ENCODE assay signal across 21 cellular contexts in the genomic region with DNA sequence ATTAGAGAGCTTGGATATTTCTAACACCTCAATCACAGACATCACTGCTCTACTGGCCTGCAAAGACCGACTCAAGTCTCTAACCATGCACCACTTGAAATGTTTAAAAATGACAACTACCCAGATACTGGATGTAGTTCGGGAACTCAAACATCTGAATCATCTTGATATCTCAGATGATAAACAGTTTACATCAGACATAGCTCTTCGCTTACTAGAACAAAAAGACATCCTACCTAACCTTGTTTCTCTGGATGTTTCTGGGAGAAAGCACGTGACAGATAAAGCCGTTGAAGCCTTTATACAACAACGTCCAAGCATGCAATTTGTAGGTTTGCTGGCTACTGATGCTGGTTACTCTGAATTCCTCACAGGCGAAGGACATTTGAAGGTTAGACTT. TPM values are rescaled to one million over a fixed set of nuclear protein-coding genes. Genes with fewer than 3 reads are reported as not detected.
A peak's percentile ranks its signal among the peaks of the same experiment; 100 is the strongest.
DNase-seq lines count a peak whose midpoint lies in the region; ATAC-seq and TF ChIP-seq lines count a peak whose summit lies in the region.
"Had no signal": no experiment of that assay in that cellular context is flagged by ENCODE, and none has a peak within 500 bp of the region (broad histone marks: within the 10 kb centered on the region; RNA-seq: fewer than 3 reads in every experiment).

No MANE protein-coding gene starts in this region.

- BruUV-seq in IMR-90 (replicated peaks; lab: Mats Ljungman, UMichigan) (no TSS peak), mammary epithelial cell (replicated peaks; lab: Mats Ljungman, UMichigan) (TSS peak; percentile 61)

- peak; percentile 97 for ATAC-seq in IMR-90 (ENCODE audit: low read depth)
- no peak for ATAC-seq in HG03097 (IDR thresholded peaks at IDR 0.05; ENCODE audit: low FRiP score, unreplicated experiment)
- ATAC-seq: A549, SK-N-SH treated with all-trans-retinoic acid at 6 μM for 48 hours had no signal

- H3K14ac ChIP-seq in IMR-90 (replicated peaks; ENCODE audit: low read depth, low read length) (no peak overlapping the region), trophoblast cell (ENCODE audit: low read length) (no peak overlapping the region)

- H3K4me1 Mint-ChIP-seq in activated T-helper 2 cell treated with anti-CD3 and anti-CD28 coated beads, Interferon-gamma antibody, Interleukin-2, Interleukin-4, amounts not matched to agents 10 μg/mL and 5 μg/mL and 100 μg/mL, durations not matched to agents 14 hours and 24 hours and 36 hours (ENCODE audit: low read depth) = peaks cover 6% of the 10 kb centered on the region

- no peak overlapping the region for H3K27ac Mint-ChIP-seq in activated T-helper 2 cell treated with anti-CD3 and anti-CD28 coated beads, Interferon-gamma antibody, Interleukin-2, Interleukin-4, amounts not matched to agents 10 μg/mL and 5 μg/mL and 100 μg/mL, durations not matched to agents 14 hours and 24 hours and 36 hours

- H4K91ac ChIP-seq in IMR-90 (ENCODE audit: insufficient read depth, low read depth, low read length) = no peak overlapping the region
- H4K91ac ChIP-seq in trophoblast cell (ENCODE audit: low read depth, low read length) = no peak overlapping the region

- H2BK5ac ChIP-seq in IMR-90 (ENCODE audit: low read depth, low read length, poor library complexity, severe bottlenecking) = peak overlapping the region; percentile 49
- no peak overlapping the region for H2BK5ac ChIP-seq in trophoblast cell (ENCODE audit: low read depth, low read length, poor library complexity)

- no peak overlapping the region for H3K4me3 Mint-ChIP-seq in activated T-helper 2 cell treated with anti-CD3 and anti-CD28 coated beads, Interferon-gamma antibody, Interleukin-2, Interleukin-4, amounts not matched to agents 10 μg/mL and 5 μg/mL and 100 μg/mL, durations not matched to agents 14 hours and 24 hours and 36 hours (ENCODE audit: low read depth)

- H3K56ac ChIP-seq in IMR-90 (ENCODE audit: extremely low read depth, insufficient read depth, low read length) = no peak overlapping the region

- H3K18ac ChIP-seq in IMR-90 (ENCODE audit: low read depth, low read length) = no peak overlapping the region
- H3K18ac ChIP-seq in trophoblast cell (ENCODE audit: low read length) = no peak overlapping the region

- no CpG with 5 or more reads among the region's 7 CpGs for WGBS in IMR-90 (ENCODE audit: extremely low coverage in 2 of 2, insufficient read length in 1 of 2), 2 experiments
- 92% methylated on average over 6 of the region's 7 CpGs for WGBS in mammary epithelial cell (ENCODE audit: low coverage, missing lambda C conversion rate)
- no CpG with 5 or more reads among the region's 7 CpGs for WGBS in trophoblast cell (ENCODE audit: extremely low coverage, insufficient coverage, insufficient read length)

- peaks cover 43 to 53% of the 10 kb centered on the region in 2 experiments for H3K79me1 ChIP-seq in IMR-90 (ENCODE audit: low read depth in 1 of 2, low read length in 2 of 2)
- no peaks in the 10 kb centered on the region for H3K79me1 ChIP-seq in trophoblast cell (ENCODE audit: low read length)

- H3K9me1 ChIP-seq in IMR-90 (ENCODE audit: insufficient read depth, low read length) = peaks cover 10% of the 10 kb centered on the region; the same call in 1 of the 2 replicates

- no peak overlapping the region for H2BK12ac ChIP-seq in trophoblast cell (ENCODE audit: low read length)

- no peak overlapping the region for H4K5ac ChIP-seq in IMR-90 (ENCODE audit: low read depth, low read length)

- peak overlapping the region; percentile 2 for H2AK9ac ChIP-seq in IMR-90 (replicated peaks; ENCODE audit: low read depth, low read length, poor library complexity)

- no peak overlapping the region for H4K12ac ChIP-seq in trophoblast cell (ENCODE audit: low read depth, low read length)

- no peak overlapping the region for H2BK15ac ChIP-seq in IMR-90 (ENCODE audit: low read depth, low read length)

- H2AFZ ChIP-seq in IMR-90 (replicated peaks; ENCODE audit: low read length, poor library complexity) (no peak overlapping the region), mammary epithelial cell (ENCODE audit: low read depth, low read length) (no peak overlapping the region), trophoblast cell (ENCODE audit: insufficient read depth, low read length, poor library complexity) (no peak overlapping the region)

- H3K4ac ChIP-seq in IMR-90 (ENCODE audit: low read depth, low read length) = peak overlapping the region; percentile 30; the same call in 1 of the 2 replicates
- no peak overlapping the region for H3K4ac ChIP-seq in trophoblast cell (ENCODE audit: low read depth, low read length)

- POLR2A ChIA-PET in AG04450 (lab: Yijun Ruan, JAX) (interaction anchor here (1.0 to 1.6 kb wide), 2 partner anchors 9 to 45 kb away, joined by 3 to 4 read pairs; a partner anchor contains a TSS), IMR-90 (lab: Charles Lee; ENCODE audit: unreplicated experiment) (no interaction called here)

- H2AK5ac ChIP-seq in IMR-90 (ENCODE audit: low read depth, low read length) (no peak overlapping the region), trophoblast cell (ENCODE audit: low read length) (no peak overlapping the region)

- H3K4me1 ChIP-seq in IMR-90 (ENCODE audit: control insufficient read depth, insufficient read depth, low read length) = peaks cover 6% of the 10 kb centered on the region
- no peaks in the 10 kb centered on the region for H3K4me1 ChIP-seq in mammary epithelial cell (ENCODE audit: insufficient read depth, low read length)
- no peaks in the 10 kb centered on the region for H3K4me1 ChIP-seq in trophoblast cell (ENCODE audit: control insufficient read depth in 1 of 2, insufficient read depth in 2 of 2, low read length in 2 of 2)
- H3K4me1 ChIP-seq: A549, BE2C had no signal

- peak; percentile 21 for DNase-seq in AG04450 (ENCODE audit: low read depth, low spot score)
- peak; percentile 82 for DNase-seq in IMR-90
- no peak for DNase-seq in mammary epithelial cell
- peak; percentile 31 to 91 for DNase-seq in trophoblast cell
- DNase-seq in activated T-helper 2 cell treated with anti-CD3 and anti-CD28 coated beads, Interferon-gamma antibody, Interleukin-2, Interleukin-4, amounts not matched to agents 10 μg/mL and 5 μg/mL and 100 μg/mL, durations not matched to agents 14 hours and 24 hours and 36 hours (ENCODE audit: low spot score) = no peak
- DNase-seq in ureter (ENCODE audit: low spot score) = no peak
- DNase-seq: BE2C, EL, GF-D8, H7, Karpas-422, NCI-H1694, NCI-H2081, NCI-H2171, NCI-H524 treated with DMSO at 0.1 percent for 48 hours, NCI-H82, SIG-M5 had no signal

- no peaks in the 10 kb centered on the region for H3K9me3 ChIP-seq in AG04450 (ENCODE audit: control insufficient read depth, insufficient read depth, low read length)
- no peaks in the 10 kb centered on the region for H3K9me3 ChIP-seq in IMR-90 (ENCODE audit: control insufficient read depth, insufficient read depth, low read length)
- H3K9me3 ChIP-seq in mammary epithelial cell (replicated peaks; ENCODE audit: insufficient read depth, low read length) = no peaks in the 10 kb centered on the region
- H3K9me3 ChIP-seq in trophoblast cell (ENCODE audit: insufficient read depth, low read depth, low read length) = no peaks in the 10 kb centered on the region
- H3K9me3 ChIP-seq: A549, BE2C had no signal

- H3K36me3 ChIP-seq in IMR-90 (ENCODE audit: control insufficient read depth, insufficient read depth, low read length) (peaks cover 3% of the 10 kb centered on the region; the same call in 1 of the 2 replicates), mammary epithelial cell (ENCODE audit: insufficient read depth, low read length) (peaks cover 7% of the 10 kb centered on the region), trophoblast cell (ENCODE audit: control insufficient read depth in 1 of 2, insufficient read depth in 2 of 2, low read length in 2 of 2) (peaks cover 2 to 13% of the 10 kb centered on the region in 2 experiments)
- H3K36me3 ChIP-seq: BE2C had no signal

- peaks cover 24% of the 10 kb centered on the region for H3K36me3 Mint-ChIP-seq in activated T-helper 2 cell treated with anti-CD3 and anti-CD28 coated beads, Interferon-gamma antibody, Interleukin-2, Interleukin-4, amounts not matched to agents 10 μg/mL and 5 μg/mL and 100 μg/mL, durations not matched to agents 14 hours and 24 hours and 36 hours (ENCODE audit: low read depth)

- CTCF ChIA-PET in AG04450 (lab: Charles Lee) (no interaction called here), IMR-90 (lab: Yijun Ruan, JAX) (interaction anchor here (1.3 kb wide), 1 partner anchor 8 kb away, joined by 6 read pairs; no protein-coding TSS in a partner anchor), mammary epithelial cell (lab: Charles Lee; ENCODE audit: low non-redundant PET) (no interaction called here)

- H3K4me2 ChIP-seq in IMR-90 (ENCODE audit: low read depth, low read length) (0 out of 2 replicates have a peak overlapping the region, but pooled peaks have one; percentile 15), mammary epithelial cell (ENCODE audit: insufficient read depth, low read depth, low read length) (no peak overlapping the region), trophoblast cell (ENCODE audit: low read length) (no peak overlapping the region)
- H3K4me2 ChIP-seq: A549 had no signal

- no peak overlapping the region for H2BK120ac ChIP-seq in IMR-90 (ENCODE audit: low read depth, low read length)
- H2BK120ac ChIP-seq in trophoblast cell (ENCODE audit: insufficient read depth, low read length, poor library complexity) = no peak overlapping the region

- H3K79me2 ChIP-seq in mammary epithelial cell (ENCODE audit: insufficient read depth, low read length) (no peaks in the 10 kb centered on the region), trophoblast cell (ENCODE audit: control insufficient read depth, insufficient read depth, low read length, poor library complexity) (no peaks in the 10 kb centered on the region)

- H3K27me3 ChIP-seq in AG04450 (ENCODE audit: control insufficient read depth, insufficient read depth, low read length) (no peaks in the 10 kb centered on the region), IMR-90 (ENCODE audit: control insufficient read depth, insufficient read depth, low read length) (no peaks in the 10 kb centered on the region), mammary epithelial cell (ENCODE audit: insufficient read depth, low read length) (no peaks in the 10 kb centered on the region), trophoblast cell (ENCODE audit: insufficient read depth, low read length) (no peaks in the 10 kb centered on the region)
- H3K27me3 ChIP-seq: BE2C had no signal

- TF ChIP-seq POLR2A in IMR-90 (IDR thresholded peaks at IDR 0.05; ENCODE audit: low read depth, low read length) = no peak

- TF ChIP-seq CTCF in AG04450 (IDR thresholded peaks at IDR 0.05; ENCODE audit: low read depth, low read length) (no peak), IMR-90 (conservative IDR thresholded peaks at IDR 0.05; ENCODE audit: low read depth, low read length) (no peak), mammary epithelial cell (conservative IDR thresholded peaks at IDR 0.05 in 1 of 2, IDR thresholded peaks at IDR 0.05 in 1 of 2; ENCODE audit: extremely low read depth in 1 of 2, insufficient read depth in 1 of 2, low read depth in 1 of 2, low read length in 2 of 2) (no peak)

- peaks cover 14% of the 10 kb centered on the region for H4K20me1 ChIP-seq in IMR-90 (ENCODE audit: insufficient read depth, low read length)
- H4K20me1 ChIP-seq in mammary epithelial cell (ENCODE audit: insufficient read depth, low read length) = no peaks in the 10 kb centered on the region

- H4K8ac ChIP-seq in IMR-90 (ENCODE audit: low read depth in 2 of 2, low read length in 2 of 2) (no peak overlapping the region), trophoblast cell (ENCODE audit: low read depth, low read length) (no peak overlapping the region)

- no peaks in the 10 kb centered on the region for H3K9me3 Mint-ChIP-seq in activated T-helper 2 cell treated with anti-CD3 and anti-CD28 coated beads, Interferon-gamma antibody, Interleukin-2, Interleukin-4, amounts not matched to agents 10 μg/mL and 5 μg/mL and 100 μg/mL, durations not matched to agents 14 hours and 24 hours and 36 hours

- no peak overlapping the region for H2BK20ac ChIP-seq in IMR-90 (ENCODE audit: low read depth, low read length)

- H3K4me3 ChIP-seq in AG04450 (ENCODE audit: low read depth, low read length) (no peak overlapping the region), IMR-90 (ENCODE audit: insufficient read depth, low read depth, low read length) (no peak overlapping the region), mammary epithelial cell (replicated peaks in 1 of 3; ENCODE audit: insufficient read depth in 1 of 3, low read depth in 2 of 3, low read length in 3 of 3) (no peak overlapping the region), trophoblast cell (ENCODE audit: low read depth, low read length) (no peak overlapping the region)
- H3K4me3 ChIP-seq: A549 had no signal

- in situ Hi-C loops in IMR-90 (cut with MboI; ENCODE audit: low sequenced_read_pairs) (no loop called here), mammary epithelial cell (cut with MboI; ENCODE audit: low sequenced_read_pairs in 2 of 2) (no loop called here)

- TF ChIP-seq RAD21 in IMR-90 (IDR thresholded peaks at IDR 0.05; ENCODE audit: low read length) = no peak

- intact Hi-C loops in IMR-90 (cut with micrococcal nuclease) (no loop called here), mammary epithelial cell (cut with micrococcal nuclease) (no loop called here)
- intact Hi-C loops in activated T-helper 2 cell treated with anti-CD3 and anti-CD28 coated beads, Interferon-gamma antibody, Interleukin-2, Interleukin-4, amounts not matched to agents 10 μg/mL and 5 μg/mL and 100 μg/mL, durations not matched to agents 14 hours and 24 hours and 36 hours (cut with micrococcal nuclease) = no loop called here

- H3K9ac ChIP-seq in IMR-90 (ENCODE audit: low read depth, low read length) = no peak overlapping the region
- H3K9ac ChIP-seq in mammary epithelial cell (ENCODE audit: insufficient read depth, low read length) = no peak overlapping the region
- no peak overlapping the region for H3K9ac ChIP-seq in trophoblast cell (ENCODE audit: low read length)

- dilution Hi-C loops in IMR-90 (cut with HindIII; ENCODE audit: low sequenced_read_pairs, unreplicated experiment) = no loop called here
- dilution Hi-C loops in mammary epithelial cell (cut with HindIII; ENCODE audit: low sequenced_read_pairs) = no loop called here

- no peak overlapping the region for H3K27ac ChIP-seq in AG04450 (ENCODE audit: low read depth, low read length)
- H3K27ac ChIP-seq in IMR-90 (ENCODE audit: insufficient read depth, low read length) = no peak overlapping the region; the same call in 1 of the 2 replicates
- no peak overlapping the region for H3K27ac ChIP-seq in mammary epithelial cell (ENCODE audit: insufficient read depth, low read depth, low read length)
- H3K27ac ChIP-seq in trophoblast cell (ENCODE audit: low read depth, low read length) = no peak overlapping the region
- H3K27ac ChIP-seq: A549, RWPE1 had no signal

- H3K27me3 Mint-ChIP-seq in activated T-helper 2 cell treated with anti-CD3 and anti-CD28 coated beads, Interferon-gamma antibody, Interleukin-2, Interleukin-4, amounts not matched to agents 10 μg/mL and 5 μg/mL and 100 μg/mL, durations not matched to agents 14 hours and 24 hours and 36 hours (ENCODE audit: low read depth) = no peaks in the 10 kb centered on the region

- H3K23ac ChIP-seq in IMR-90 (ENCODE audit: low read depth, low read length) (no peak overlapping the region), trophoblast cell (ENCODE audit: low read length) (no peak overlapping the region)

RNA-seq across cellular contexts. Expression of a gene that starts 45.1 kb away (rescaled TPM):
- 21.5 and 26.1 TPM in 2 replicates for polyA plus RNA-seq in AG04450 (2011; rRNA removed)
- polyA minus RNA-seq in AG04450 (2011; rRNA and poly(A)+ RNA removed) = 42.6 and 56.5 TPM in 2 replicates
- 46.1 and 55.2 TPM in 2 replicates for total RNA-seq in IMR-90 (2012; rRNA removed)
- polyA plus RNA-seq in IMR-90 (2012; rRNA removed) = 6.5 and 8.1 TPM in 2 replicates
- 3.3 and 4.1 TPM in 2 replicates for polyA plus RNA-seq in IMR-90 (2012; cell fraction: cytosol; rRNA removed)
- 2.7 and 7.7 TPM in 2 replicates for polyA plus RNA-seq in IMR-90 (2012; cell fraction: nucleus; rRNA removed; ENCODE audit: low replicate concordance)
- total RNA-seq in mammary epithelial cell = 10 to 100 TPM; 18.8 to 42.0 TPM
- polyA plus RNA-seq in mammary epithelial cell = 8.9 TPM
- polyA minus RNA-seq in mammary epithelial cell = 22.4 TPM
- 11.4 and 11.6 TPM in 2 replicates for polyA plus RNA-seq in trophoblast cell (2013)
- 12.7 and 13.2 TPM in 2 replicates for total RNA-seq in activated T-helper 2 cell treated with anti-CD3 and anti-CD28 coated beads, Interferon-gamma antibody, Interleukin-2, Interleukin-4, amounts not matched to agents 10 μg/mL and 5 μg/mL and 100 μg/mL, durations not matched to agents 14 hours and 24 hours and 36 hours
- total RNA-seq in ureter = 33.3 TPM

Comparison
In these comparisons a context has a peak if more than half of its experiments do, and no peak if none do; other contexts are left out.
1. DNase-seq: peak in AG04450 (single experiment), IMR-90 (single experiment) and trophoblast cell (2 of 2); none in mammary epithelial cell (single experiment), activated T-helper 2 cell treated with anti-CD3 and anti-CD28 coated beads, Interferon-gamma antibody, Interleukin-2, Interleukin-4, amounts not matched to agents 10 μg/mL and 5 μg/mL and 100 μg/mL, durations not matched to agents 14 hours and 24 hours and 36 hours (single experiment) and ureter (single experiment).